20 cellular contexts compared by ENCODE assay signal in genomic region chr20:8215516-8215915, GRCh38.
A peak's percentile ranks its signal among the peaks of the same experiment; 100 is the strongest.
DNase-seq lines count a peak whose midpoint lies in the region; ATAC-seq, FAIRE-seq and TF ChIP-seq lines count a peak whose summit lies in the region.
"Had no signal": no experiment of that assay in that cellular context is flagged by ENCODE, and none has a peak within 500 bp of the region (broad histone marks: within the 10 kb centered on the region; RNA-seq: fewer than 3 reads in every experiment).

No MANE protein-coding gene starts in this region.

- no peaks in the 10 kb centered on the region for H3K27me3 Mint-ChIP-seq in mesothelial cell of epicardium (ENCODE audit: low read depth)
- H3K27me3 Mint-ChIP-seq in activated T-cell treated with anti-CD3 and anti-CD28 coated beads, Interleukin-2, amount 50 U/mL, for 24 hours: no peaks in the 10 kb centered on the region
- H3K27me3 Mint-ChIP-seq: activated CD8-positive, alpha-beta memory T cell treated with anti-CD3 and anti-CD28 coated beads, Interleukin-2, amount 10 ng/mL, durations not matched to agents 7 days and 5 days; CD8-positive, alpha-beta memory T cell had no signal

- H3K4me3 Mint-ChIP-seq in mesothelial cell of epicardium: no peak overlapping the region
- H3K4me3 Mint-ChIP-seq in activated T-cell treated with anti-CD3 and anti-CD28 coated beads, Interleukin-2, amount 50 U/mL, for 24 hours: no peak overlapping the region
- H3K4me3 Mint-ChIP-seq: activated CD8-positive, alpha-beta memory T cell treated with anti-CD3 and anti-CD28 coated beads, Interleukin-2, amount 10 ng/mL, durations not matched to agents 7 days and 5 days had no signal

- no TSS peak for BruUV-seq in endothelial cell of umbilical vein (replicated peaks; lab: Mats Ljungman, UMichigan)

- dilution Hi-C loops in endothelial cell of umbilical vein (cut with MboI; ENCODE audit: extremely low pct_ligation_motif_present, low sequenced_read_pairs): no loop called here

- POLR2A ChIA-PET in endothelial cell of umbilical vein (lab: Charles Lee): no interaction called here

- no peak overlapping the region for H3K27ac ChIP-seq in endothelial cell of umbilical vein (ENCODE audit: insufficient read depth, low read depth, low read length)
- H3K27ac ChIP-seq: breast epithelium had no signal

- H3K27ac Mint-ChIP-seq in mesothelial cell of epicardium: peak overlapping the region; percentile 53
- no peak overlapping the region for H3K27ac Mint-ChIP-seq in activated T-cell treated with anti-CD3 and anti-CD28 coated beads, Interleukin-2, amount 50 U/mL, for 24 hours
- H3K27ac Mint-ChIP-seq: activated CD8-positive, alpha-beta memory T cell treated with anti-CD3 and anti-CD28 coated beads, Interleukin-2, amount 10 ng/mL, durations not matched to agents 7 days and 5 days had no signal

- TF ChIP-seq CTCF in endothelial cell of umbilical vein (IDR thresholded peaks at IDR 0.05; ENCODE audit: extremely low read depth in 1 of 2, insufficient read depth in 1 of 2, low read depth in 1 of 2, low read length in 2 of 2) (no peak), mesothelial cell of epicardium (IDR thresholded peaks at IDR 0.05; ENCODE audit: unreplicated experiment) (no peak)

- H3K4me1 Mint-ChIP-seq in mesothelial cell of epicardium: peaks cover 37% of the 10 kb centered on the region
- peaks cover 57% of the 10 kb centered on the region for H3K4me1 Mint-ChIP-seq in activated T-cell treated with anti-CD3 and anti-CD28 coated beads, Interleukin-2, amount 50 U/mL, for 24 hours (ENCODE audit: low read depth)

- H3K4me2 ChIP-seq in endothelial cell of umbilical vein (ENCODE audit: insufficient read depth, low read length): no peak overlapping the region

- H3K9me1 ChIP-seq in endothelial cell of umbilical vein (replicated peaks; ENCODE audit: control insufficient read depth, extremely low read depth, insufficient read depth, low read length): no peaks in the 10 kb centered on the region

- no peak overlapping the region for H2AFZ ChIP-seq in endothelial cell of umbilical vein (ENCODE audit: low read depth, low read length)

- no peak for FAIRE-seq in endothelial cell of umbilical vein (lab: Jason Lieb, UNC)
- FAIRE-seq: G401.6, GM12892, keratinocyte, urothelium cell line had no signal

- H3K4me3 ChIP-seq in endothelial cell of umbilical vein (replicated peaks in 1 of 3; ENCODE audit: insufficient read depth in 1 of 3, low read depth in 1 of 3, low read length in 3 of 3): no peak overlapping the region
- H3K4me3 ChIP-seq: breast epithelium had no signal

- peaks cover 11% of the 10 kb centered on the region for H3K9me3 Mint-ChIP-seq in mesothelial cell of epicardium
- H3K9me3 Mint-ChIP-seq in activated T-cell treated with anti-CD3 and anti-CD28 coated beads, Interleukin-2, amount 50 U/mL, for 24 hours: no peaks in the 10 kb centered on the region
- H3K9me3 Mint-ChIP-seq: CD8-positive, alpha-beta memory T cell had no signal

- DNase-seq in AG08396 (ENCODE audit: low spot score) (peak; percentile 6), NCI-H446 (lab: John Stamatoyannopoulos, UW) (peak; percentile 50 to 62), endothelial cell of umbilical vein (ENCODE audit: low read depth, low spot score) (peak; percentile 16), mesothelial cell of epicardium (ENCODE audit: low spot score in 2 of 2, unreplicated experiment in 2 of 2) (no peak), iPS-NIHi7 (ENCODE audit: extremely low spot score) (no peak), iPS-NIHi11 (ENCODE audit: low spot score) (no peak)
- no peak for DNase-seq in activated T-cell treated with anti-CD3 and anti-CD28 coated beads, Interleukin-2, amount 50 U/mL, for 24 hours
- DNase-seq: activated CD4-positive, CD25-positive, alpha-beta regulatory T cell; activated CD8-positive, alpha-beta memory T cell treated with anti-CD3 and anti-CD28 coated beads, Interleukin-2, amount 10 ng/mL, durations not matched to agents 7 days and 5 days; activated gamma-delta T cell; CD8-positive, alpha-beta memory T cell; midbrain; NCI-H1048; stimulated activated naive CD8-positive, alpha-beta T cell treated with anti-CD3 and anti-CD28 coated beads, Interleukin-15, Interleukin-2, amounts not matched to agents 100 U/mL and 50 U/mL, for 24 hours had no signal

- TF ChIP-seq POLR2A in endothelial cell of umbilical vein (IDR thresholded peaks at IDR 0.05; ENCODE audit: low read depth, low read length): no peak

- no peaks in the 10 kb centered on the region for H3K36me3 Mint-ChIP-seq in mesothelial cell of epicardium
- no peaks in the 10 kb centered on the region for H3K36me3 Mint-ChIP-seq in activated T-cell treated with anti-CD3 and anti-CD28 coated beads, Interleukin-2, amount 50 U/mL, for 24 hours (ENCODE audit: low read depth)
- H3K36me3 Mint-ChIP-seq: CD8-positive, alpha-beta memory T cell had no signal

- peaks cover 3% of the 10 kb centered on the region for H3K4me1 ChIP-seq in endothelial cell of umbilical vein (ENCODE audit: control insufficient read depth, extremely low read depth, insufficient read depth, low read length)
- H3K4me1 ChIP-seq: breast epithelium had no signal

- H3K79me2 ChIP-seq in endothelial cell of umbilical vein (ENCODE audit: control insufficient read depth, insufficient read depth, low read length): no peaks in the 10 kb centered on the region

- H3K9me3 ChIP-seq in endothelial cell of umbilical vein (replicated peaks; ENCODE audit: control insufficient read depth, insufficient read depth, low read length): no peaks in the 10 kb centered on the region
- H3K9me3 ChIP-seq: breast epithelium had no signal

- no peak overlapping the region for H3K9ac ChIP-seq in endothelial cell of umbilical vein (replicated peaks; ENCODE audit: extremely low read depth, insufficient read depth, low read length)

- no peaks in the 10 kb centered on the region for H3K36me3 ChIP-seq in endothelial cell of umbilical vein (ENCODE audit: control insufficient read depth in 2 of 2, extremely low read depth in 1 of 2, insufficient read depth in 2 of 2, low read length in 2 of 2)
- H3K36me3 ChIP-seq: breast epithelium had no signal

- intact Hi-C loops in endothelial cell of umbilical vein (cut with micrococcal nuclease): no loop called here

- ATAC-seq in GM21619 (IDR thresholded peaks at IDR 0.05; ENCODE audit: unreplicated experiment): no peak
- ATAC-seq: activated CD8-positive, alpha-beta memory T cell treated with anti-CD3 and anti-CD28 coated beads, Interleukin-2, amount 10 ng/mL, durations not matched to agents 7 days and 5 days; stimulated activated naive CD8-positive, alpha-beta T cell treated with anti-CD3 and anti-CD28 coated beads, Interleukin-15, Interleukin-2, amounts not matched to agents 100 U/mL and 50 U/mL, for 24 hours had no signal

- CTCF ChIA-PET in endothelial cell of umbilical vein (lab: Charles Lee): interaction anchor here (1.1 kb wide), 1 partner anchor 13 kb away, joined by 3 read pairs; no protein-coding TSS in a partner anchor

- H3K27me3 ChIP-seq in endothelial cell of umbilical vein (ENCODE audit: control insufficient read depth in 2 of 2, insufficient read depth in 2 of 2, low read length in 2 of 2): no peaks in the 10 kb centered on the region
- H3K27me3 ChIP-seq: breast epithelium had no signal

- H4K20me1 ChIP-seq in endothelial cell of umbilical vein (replicated peaks; ENCODE audit: control insufficient read depth, extremely low read depth, insufficient read depth, low read length): peaks cover 5% of the 10 kb centered on the region

TF ChIP-seq in endothelial cell of umbilical vein, 7 proteins besides CTCF, POLR2A, EP300 and RAD21:
- TF ChIP-seq EZH2 (IDR thresholded peaks at IDR 0.05; ENCODE audit: borderline replicate concordance, low read depth, low read length, severe bottlenecking) (no peak), JUN (IDR thresholded peaks at IDR 0.05; ENCODE audit: borderline replicate concordance, insufficient read depth, insufficient read length, low read depth) (no peak), MYC (IDR thresholded peaks at IDR 0.05; ENCODE audit: low read depth, low read length) (no peak), FOS (IDR thresholded peaks at IDR 0.05; ENCODE audit: borderline replicate concordance, insufficient read depth, low read length) (no peak), GATA2 (IDR thresholded peaks at IDR 0.05; ENCODE audit: insufficient read depth, insufficient read length, low read depth, low read length) (no peak)

Comparison
In these comparisons a context has a peak if more than half of its experiments do, and no peak if none do; other contexts are left out.
1. DNase-seq: peak in AG08396 (single experiment), NCI-H446 (2 of 2) and endothelial cell of umbilical vein (single experiment); none in mesothelial cell of epicardium (0 of 2), iPS-NIHi7 (single experiment), iPS-NIHi11 (single experiment) and activated T-cell treated with anti-CD3 and anti-CD28 coated beads, Interleukin-2, amount 50 U/mL, for 24 hours (single experiment).